In genomic region chr21:30282850-30283249, GRCh38 we compare ENCODE assay signal across 1 cellular context.
TF ChIP-seq lines count a peak whose summit lies in the region.

KRTAP24-1 (minus strand) TSS chr21:30282950; CDS start chr21:30282932, 18 bp downstream.

TF ChIP-seq in GM23338, 12 proteins besides CTCF, POLR2A, EP300 and RAD21:
- TF ChIP-seq NANOG (IDR thresholded peaks at IDR 0.05; ENCODE audit: borderline replicate concordance), result no peak
- no peak for TF ChIP-seq STAT1 (IDR thresholded peaks at IDR 0.05; ENCODE audit: unreplicated experiment)
- no peak for TF ChIP-seq ETS1 (IDR thresholded peaks at IDR 0.05)
- no peak for TF ChIP-seq ZNF114 (CRISPR knock-in tag; IDR thresholded peaks at IDR 0.05)
